In genomic region chr6:140379919-140380318, GRCh38 we compare ENCODE assay signal across 1 cellular context.
A peak's percentile ranks its signal among the peaks of the same experiment; 100 is the strongest.
TF ChIP-seq lines count a peak whose summit lies in the region.

No MANE protein-coding gene starts in this region.

TF ChIP-seq in HepG2, 621 proteins besides CTCF, POLR2A, EP300 and RAD21 (continued from another document and continues in another):
- TF ChIP-seq, protein P1, sequence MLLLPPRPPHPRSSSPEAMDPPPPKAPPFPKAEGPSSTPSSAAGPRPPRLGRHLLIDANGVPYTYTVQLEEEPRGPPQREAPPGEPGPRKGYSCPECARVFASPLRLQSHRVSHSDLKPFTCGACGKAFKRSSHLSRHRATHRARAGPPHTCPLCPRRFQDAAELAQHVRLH (CRISPR knock-in tag; IDR thresholded peaks at IDR 0.05; ENCODE audit: borderline replicate concordance, low read depth), result no peak
- TF ChIP-seq SYNCRIP (IDR thresholded peaks at IDR 0.05; ENCODE audit: insufficient read depth, low read depth, low read length) (no peak), SOX6 (IDR thresholded peaks at IDR 0.05) (no peak), SOX6 (CRISPR knock-in tag; IDR thresholded peaks at IDR 0.05) (0 out of 2 replicates have a peak, but pooled peaks have one; percentile 45), ZNF644 (CRISPR knock-in tag; IDR thresholded peaks at IDR 0.05; ENCODE audit: low read depth) (peak; percentile 39; the same call in 1 of the 2 replicates), ZNF282 (IDR thresholded peaks at IDR 0.05; ENCODE audit: partially characterized antibody) (no peak), ZNF337 (CRISPR knock-in tag; IDR thresholded peaks at IDR 0.05; ENCODE audit: borderline replicate concordance, low read depth) (no peak), NFIC (IDR thresholded peaks at IDR 0.05; ENCODE audit: low read length) (peak; percentile 31; the same call in 1 of the 2 replicates), NFATC3 (CRISPR knock-in tag; IDR thresholded peaks at IDR 0.05) (no peak), RXRB (CRISPR knock-in tag; IDR thresholded peaks at IDR 0.05; ENCODE audit: borderline replicate concordance) (peak; percentile 64; the same call in 1 of the 2 replicates), HDAC2 (CRISPR knock-in tag; IDR thresholded peaks at IDR 0.05) (0 out of 2 replicates have a peak, but pooled peaks have one; percentile 25), RCOR2 (CRISPR knock-in tag; IDR thresholded peaks at IDR 0.05) (peak; percentile 15; the same call in 1 of the 2 replicates), SAP130 (CRISPR knock-in tag; IDR thresholded peaks at IDR 0.05; ENCODE audit: low read depth) (peak; percentile 49; the same call in 1 of the 2 replicates), SP5 (CRISPR knock-in tag; IDR thresholded peaks at IDR 0.05; ENCODE audit: borderline replicate concordance, low read depth) (no peak), SMAD9 (CRISPR knock-in tag; IDR thresholded peaks at IDR 0.05) (no peak), ETS1 (CRISPR knock-in tag; IDR thresholded peaks at IDR 0.05) (no peak), AHDC1 (CRISPR knock-in tag; IDR thresholded peaks at IDR 0.05; ENCODE audit: borderline replicate concordance) (peak; percentile 88; the same call in 1 of the 2 replicates), TFAP4 (IDR thresholded peaks at IDR 0.05; ENCODE audit: borderline replicate concordance, low read depth) (peak; percentile 64; the same call in 1 of the 2 replicates), SIN3A (IDR thresholded peaks at IDR 0.05; ENCODE audit: borderline replicate concordance, low read depth, low read length) (no peak)
- TF ChIP-seq, protein P2, sequence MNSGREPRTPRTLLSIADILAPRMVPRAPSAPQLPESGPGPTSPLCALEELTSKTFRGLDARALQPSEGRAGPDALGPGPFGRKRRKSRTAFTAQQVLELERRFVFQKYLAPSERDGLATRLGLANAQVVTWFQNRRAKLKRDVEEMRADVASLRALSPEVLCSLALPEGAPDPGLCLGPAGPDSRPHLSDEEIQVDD (CRISPR knock-in tag; IDR thresholded peaks at IDR 0.05; ENCODE audit: borderline replicate concordance), result no peak
- TF ChIP-seq, protein P3, sequence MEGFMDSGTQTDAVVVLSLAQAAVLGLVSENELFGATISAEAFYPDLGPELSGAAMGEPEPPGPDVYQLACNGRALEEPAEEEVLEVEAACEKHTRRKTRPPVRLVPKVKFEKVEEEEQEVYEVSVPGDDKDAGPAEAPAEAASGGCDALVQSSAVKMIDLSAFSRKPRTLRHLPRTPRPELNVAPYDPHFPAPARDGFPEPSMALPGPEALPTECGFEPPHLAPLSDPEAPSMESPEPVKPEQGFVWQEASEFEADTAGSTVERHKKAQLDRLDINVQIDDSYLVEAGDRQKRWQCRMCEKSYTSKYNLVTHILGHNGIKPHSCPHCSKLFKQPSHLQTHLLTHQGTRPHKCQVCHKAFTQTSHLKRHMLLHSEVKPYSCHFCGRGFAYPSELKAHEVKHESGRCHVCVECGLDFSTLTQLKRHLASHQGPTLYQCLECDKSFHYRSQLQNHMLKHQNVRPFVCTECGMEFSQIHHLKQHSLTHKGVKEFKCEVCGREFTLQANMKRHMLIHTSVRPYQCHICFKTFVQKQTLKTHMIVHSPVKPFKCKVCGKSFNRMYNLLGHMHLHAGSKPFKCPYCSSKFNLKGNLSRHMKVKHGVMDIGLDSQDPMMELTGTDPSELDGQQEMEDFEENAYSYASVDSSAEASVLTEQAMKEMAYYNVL (CRISPR knock-in tag; IDR thresholded peaks at IDR 0.05; ENCODE audit: borderline replicate concordance), result 0 out of 2 replicates have a peak, but pooled peaks have one; percentile 24
- TF ChIP-seq, protein P4, sequence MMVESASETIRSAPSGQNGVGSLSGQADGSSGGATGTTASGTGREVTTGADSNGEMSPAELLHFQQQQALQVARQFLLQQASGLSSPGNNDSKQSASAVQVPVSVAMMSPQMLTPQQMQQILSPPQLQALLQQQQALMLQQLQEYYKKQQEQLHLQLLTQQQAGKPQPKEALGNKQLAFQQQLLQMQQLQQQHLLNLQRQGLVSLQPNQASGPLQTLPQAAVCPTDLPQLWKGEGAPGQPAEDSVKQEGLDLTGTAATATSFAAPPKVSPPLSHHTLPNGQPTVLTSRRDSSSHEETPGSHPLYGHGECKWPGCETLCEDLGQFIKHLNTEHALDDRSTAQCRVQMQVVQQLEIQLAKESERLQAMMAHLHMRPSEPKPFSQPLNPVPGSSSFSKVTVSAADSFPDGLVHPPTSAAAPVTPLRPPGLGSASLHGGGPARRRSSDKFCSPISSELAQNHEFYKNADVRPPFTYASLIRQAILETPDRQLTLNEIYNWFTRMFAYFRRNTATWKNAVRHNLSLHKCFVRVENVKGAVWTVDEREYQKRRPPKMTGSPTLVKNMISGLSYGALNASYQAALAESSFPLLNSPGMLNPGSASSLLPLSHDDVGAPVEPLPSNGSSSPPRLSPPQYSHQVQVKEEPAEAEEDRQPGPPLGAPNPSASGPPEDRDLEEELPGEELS (CRISPR knock-in tag; IDR thresholded peaks at IDR 0.05), result peak; percentile 43; the same call in 1 of the 2 replicates
- TF ChIP-seq, protein P5, sequence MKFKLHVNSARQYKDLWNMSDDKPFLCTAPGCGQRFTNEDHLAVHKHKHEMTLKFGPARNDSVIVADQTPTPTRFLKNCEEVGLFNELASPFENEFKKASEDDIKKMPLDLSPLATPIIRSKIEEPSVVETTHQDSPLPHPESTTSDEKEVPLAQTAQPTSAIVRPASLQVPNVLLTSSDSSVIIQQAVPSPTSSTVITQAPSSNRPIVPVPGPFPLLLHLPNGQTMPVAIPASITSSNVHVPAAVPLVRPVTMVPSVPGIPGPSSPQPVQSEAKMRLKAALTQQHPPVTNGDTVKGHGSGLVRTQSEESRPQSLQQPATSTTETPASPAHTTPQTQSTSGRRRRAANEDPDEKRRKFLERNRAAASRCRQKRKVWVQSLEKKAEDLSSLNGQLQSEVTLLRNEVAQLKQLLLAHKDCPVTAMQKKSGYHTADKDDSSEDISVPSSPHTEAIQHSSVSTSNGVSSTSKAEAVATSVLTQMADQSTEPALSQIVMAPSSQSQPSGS (CRISPR knock-in tag; IDR thresholded peaks at IDR 0.05), result peak; percentile 93; the same call in 1 of the 2 replicates
- TF ChIP-seq, protein P6, sequence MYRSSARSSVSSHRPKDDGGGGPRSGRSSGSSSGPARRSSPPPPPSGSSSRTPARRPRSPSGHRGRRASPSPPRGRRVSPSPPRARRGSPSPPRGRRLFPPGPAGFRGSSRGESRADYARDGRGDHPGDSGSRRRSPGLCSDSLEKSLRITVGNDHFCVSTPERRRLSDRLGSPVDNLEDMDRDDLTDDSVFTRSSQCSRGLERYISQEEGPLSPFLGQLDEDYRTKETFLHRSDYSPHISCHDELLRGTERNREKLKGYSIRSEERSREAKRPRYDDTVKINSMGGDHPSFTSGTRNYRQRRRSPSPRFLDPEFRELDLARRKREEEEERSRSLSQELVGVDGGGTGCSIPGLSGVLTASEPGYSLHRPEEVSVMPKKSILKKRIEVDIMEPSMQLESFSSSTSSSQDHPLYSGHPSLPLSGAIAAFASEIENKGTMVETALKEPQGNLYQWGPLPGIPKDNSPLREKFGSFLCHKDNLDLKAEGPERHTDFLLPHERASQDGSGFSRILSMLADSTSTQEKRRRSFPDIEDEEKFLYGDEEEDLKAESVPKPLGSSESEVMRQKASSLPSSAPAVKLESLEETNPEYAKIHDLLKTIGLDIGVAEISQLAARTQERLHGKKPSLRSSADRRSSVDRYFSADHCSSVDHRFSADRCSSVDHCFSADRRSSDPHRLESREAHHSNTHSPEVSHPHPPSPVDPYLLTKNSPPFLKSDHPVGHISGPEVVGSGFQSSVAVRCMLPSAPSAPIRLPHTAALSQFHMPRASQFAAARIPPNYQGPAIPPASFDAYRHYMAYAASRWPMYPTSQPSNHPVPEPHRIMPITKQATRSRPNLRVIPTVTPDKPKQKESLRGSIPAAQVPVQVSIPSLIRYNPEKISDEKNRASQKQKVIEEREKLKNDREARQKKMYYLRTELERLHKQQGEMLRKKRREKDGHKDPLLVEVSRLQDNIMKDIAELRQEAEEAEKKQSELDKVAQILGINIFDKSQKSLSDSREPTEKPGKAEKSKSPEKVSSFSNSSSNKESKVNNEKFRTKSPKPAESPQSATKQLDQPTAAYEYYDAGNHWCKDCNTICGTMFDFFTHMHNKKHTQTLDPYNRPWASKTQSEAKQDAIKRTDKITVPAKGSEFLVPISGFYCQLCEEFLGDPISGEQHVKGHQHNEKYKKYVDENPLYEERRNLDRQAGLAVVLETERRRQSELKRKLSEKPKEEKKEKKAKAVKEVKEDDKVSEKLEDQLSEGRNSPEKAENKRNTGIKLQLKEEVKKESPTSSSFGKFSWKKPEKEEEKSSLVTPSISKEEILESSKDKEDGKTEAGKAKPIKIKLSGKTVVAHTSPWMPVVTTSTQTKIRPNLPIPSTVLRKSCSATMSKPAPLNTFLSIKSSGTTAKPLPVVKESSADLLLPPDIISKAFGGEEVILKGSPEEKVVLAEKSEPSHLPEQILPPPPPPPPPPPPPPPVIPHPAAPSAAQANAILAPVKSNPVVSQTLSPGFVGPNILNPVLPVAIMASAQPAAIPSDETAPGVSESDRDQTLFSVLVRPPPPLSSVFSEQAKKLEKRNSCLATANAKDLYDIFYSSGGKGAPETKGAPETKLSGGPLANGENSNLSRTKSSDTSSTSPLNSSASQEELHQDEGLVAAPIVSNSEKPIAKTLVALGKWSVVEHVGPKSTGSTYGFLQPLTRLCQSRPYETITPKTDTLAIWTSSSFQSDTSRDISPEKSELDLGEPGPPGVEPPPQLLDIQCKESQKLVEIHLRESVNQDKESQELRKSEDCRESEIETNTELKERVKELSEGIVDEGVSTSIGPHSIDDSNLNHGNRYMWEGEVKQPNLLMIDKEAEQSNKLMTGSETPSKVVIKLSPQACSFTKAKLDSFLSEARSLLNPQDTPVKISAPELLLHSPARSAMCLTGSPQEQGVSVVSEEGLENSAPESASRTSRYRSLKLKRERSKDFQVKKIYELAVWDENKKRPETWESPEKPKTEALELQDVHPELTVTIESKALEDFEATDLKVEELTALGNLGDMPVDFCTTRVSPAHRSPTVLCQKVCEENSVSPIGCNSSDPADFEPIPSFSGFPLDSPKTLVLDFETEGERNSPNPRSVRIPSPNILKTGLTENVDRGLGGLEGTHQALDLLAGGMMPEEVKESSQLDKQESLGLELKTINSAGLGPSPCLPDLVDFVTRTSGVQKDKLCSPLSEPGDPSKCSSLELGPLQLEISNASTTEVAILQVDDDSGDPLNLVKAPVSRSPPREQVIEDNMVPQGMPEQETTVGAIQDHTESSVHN (CRISPR knock-in tag; IDR thresholded peaks at IDR 0.05), result no peak
